29 cellular contexts compared by ENCODE assay signal in genomic region chr2:217070611-217071010, GRCh38.
"Had no signal": no experiment of that assay in that cellular context is flagged by ENCODE, and none has a peak within 500 bp of the region (broad histone marks: within the 10 kb centered on the region; RNA-seq: fewer than 3 reads in every experiment).

No MANE protein-coding gene starts in this region.

- H3K4me1 ChIP-seq: body of pancreas had no signal

- H3K9me3 Mint-ChIP-seq: activated CD4-positive, alpha-beta memory T cell treated with anti-CD3 and anti-CD28 coated beads for 36 hours; activated CD4-positive, alpha-beta T cell treated with anti-CD3 and anti-CD28 coated beads, Interleukin-2, amount 10 ng/mL, durations not matched to agents 24 days and 14 days; activated naive CD4-positive, alpha-beta T cell treated with anti-CD3 and anti-CD28 coated beads for 36 hours; activated naive CD4-positive, alpha-beta T cell treated with anti-CD3 and anti-CD28 coated beads, Interleukin-2, amount 50 U/mL, for 24 hours; activated T-helper 2 cell treated with anti-CD3 and anti-CD28 coated beads, Interferon-gamma antibody, Interleukin-2, Interleukin-4, amounts not matched to agents 10 μg/mL and 5 μg/mL and 100 μg/mL, durations not matched to agents 14 hours and 24 hours and 36 hours had no signal

- H3K9me3 ChIP-seq: adrenal gland, body of pancreas, gastroesophageal sphincter had no signal

- H3K27ac ChIP-seq: body of pancreas, foreskin keratinocyte, gastroesophageal sphincter, heart right ventricle had no signal

- ATAC-seq: activated CD4-positive, alpha-beta T cell treated with anti-CD3 and anti-CD28 coated beads for 36 hours; activated CD8-positive, alpha-beta memory T cell treated with anti-CD3 and anti-CD28 coated beads, Interleukin-2, amount 10 ng/mL, durations not matched to agents 7 days and 5 days; activated CD8-positive, alpha-beta T cell treated with anti-CD3 and anti-CD28 coated beads, Interleukin-2, amount 10 ng/mL, durations not matched to agents 7 days and 5 days; activated naive CD8-positive, alpha-beta T cell treated with anti-CD3 and anti-CD28 coated beads, Interleukin-2, amount 50 U/mL, for 24 hours; body of pancreas; esophagus mucosa; foreskin keratinocyte; gastroesophageal sphincter; heart right ventricle had no signal

- H3K4me3 ChIP-seq: adrenal gland, body of pancreas, gastroesophageal sphincter, heart right ventricle had no signal

- H3K36me3 ChIP-seq: adrenal gland, gastroesophageal sphincter, heart right ventricle had no signal

- H3K4me3 Mint-ChIP-seq: activated CD4-positive, alpha-beta memory T cell treated with anti-CD3 and anti-CD28 coated beads for 36 hours; activated CD4-positive, alpha-beta T cell treated with anti-CD3 and anti-CD28 coated beads for 36 hours; activated CD4-positive, alpha-beta T cell treated with anti-CD3 and anti-CD28 coated beads, Interleukin-2, amount 10 ng/mL, durations not matched to agents 24 days and 14 days; activated CD8-positive, alpha-beta memory T cell treated with anti-CD3 and anti-CD28 coated beads, Interleukin-2, amount 10 ng/mL, durations not matched to agents 7 days and 5 days; activated CD8-positive, alpha-beta T cell treated with anti-CD3 and anti-CD28 coated beads, Interleukin-2, amount 10 ng/mL, durations not matched to agents 7 days and 5 days; activated naive CD4-positive, alpha-beta T cell treated with anti-CD3 and anti-CD28 coated beads for 36 hours; activated naive CD4-positive, alpha-beta T cell treated with anti-CD3 and anti-CD28 coated beads, Interleukin-2, amount 50 U/mL, for 24 hours; activated naive CD8-positive, alpha-beta T cell treated with anti-CD3 and anti-CD28 coated beads for 36 hours; activated naive CD8-positive, alpha-beta T cell treated with anti-CD3 and anti-CD28 coated beads, Interleukin-2, amount 50 U/mL, for 24 hours; activated T-helper 1 cell treated with anti-CD3 and anti-CD28 coated beads, Interleukin-12 subunit alpha, Interleukin-12 subunit beta, Interleukin-2, Interleukin-4 antibody, amounts not matched to agents 30 ng/mL and 10 ng/mL and 1 ng/mL, durations not matched to agents 14 hours and 24 hours and 36 hours had no signal

- H3K27me3 Mint-ChIP-seq: activated CD4-positive, alpha-beta T cell treated with anti-CD3 and anti-CD28 coated beads, Interleukin-2, amount 10 ng/mL, durations not matched to agents 24 days and 14 days; activated CD8-positive, alpha-beta memory T cell treated with anti-CD3 and anti-CD28 coated beads, Interleukin-2, amount 10 ng/mL, durations not matched to agents 7 days and 5 days had no signal

- H3K4me1 Mint-ChIP-seq: activated CD4-positive, alpha-beta T cell treated with anti-CD3 and anti-CD28 coated beads for 36 hours; activated CD8-positive, alpha-beta memory T cell treated with anti-CD3 and anti-CD28 coated beads, Interleukin-2, amount 10 ng/mL, durations not matched to agents 7 days and 5 days; activated naive CD4-positive, alpha-beta T cell treated with anti-CD3 and anti-CD28 coated beads, Interleukin-2, amount 50 U/mL, for 24 hours had no signal

- DNase-seq: activated CD4-positive, alpha-beta memory T cell treated with anti-CD3 and anti-CD28 coated beads for 36 hours; activated CD4-positive, alpha-beta T cell treated with anti-CD3 and anti-CD28 coated beads for 36 hours; activated CD4-positive, alpha-beta T cell treated with anti-CD3 and anti-CD28 coated beads, Interleukin-2, amount 10 ng/mL, durations not matched to agents 24 days and 14 days; activated CD4-positive, CD25-positive, alpha-beta regulatory T cell; activated CD4-positive, CD25-positive, alpha-beta regulatory T cell treated with anti-CD3 and anti-CD28 coated beads, Interleukin-2, amount 50 U/mL, for 72 hours; activated CD8-positive, alpha-beta memory T cell treated with anti-CD3 and anti-CD28 coated beads, Interleukin-2, amount 10 ng/mL, durations not matched to agents 7 days and 5 days; activated CD8-positive, alpha-beta memory T cell treated with anti-CD3 and anti-CD28 coated beads, Interleukin-2, amount 50 U/mL, for 4 hours; activated CD8-positive, alpha-beta T cell treated with anti-CD3 and anti-CD28 coated beads, Interleukin-2, amount 10 ng/mL, durations not matched to agents 7 days and 5 days; activated effector memory CD4-positive, alpha-beta T cell treated with anti-CD3 and anti-CD28 coated beads, Interleukin-2, amount 50 U/mL, for 16 hours; activated naive CD4-positive, alpha-beta T cell treated with anti-CD3 and anti-CD28 coated beads for 36 hours; activated naive CD8-positive, alpha-beta T cell treated with anti-CD3 and anti-CD28 coated beads for 36 hours; activated naive CD8-positive, alpha-beta T cell treated with anti-CD3 and anti-CD28 coated beads, Interleukin-2, amount 50 U/mL, for 24 hours; activated T-cell treated with anti-CD3 and anti-CD28 coated beads, Interleukin-2, amount 50 U/mL, for 1 hour; activated T-cell treated with anti-CD3 and anti-CD28 coated beads, Interleukin-2, amount 50 U/mL, for 48 hours; adrenal gland; amygdala; aorta; body of pancreas; caudate nucleus; cortex of kidney; effector CD8-positive, alpha-beta T cell; foreskin keratinocyte; heart right ventricle; T-helper 2 cell had no signal

- H3K27ac Mint-ChIP-seq: activated CD4-positive, alpha-beta memory T cell treated with anti-CD3 and anti-CD28 coated beads for 36 hours; activated CD4-positive, alpha-beta T cell treated with anti-CD3 and anti-CD28 coated beads for 36 hours; activated CD4-positive, alpha-beta T cell treated with anti-CD3 and anti-CD28 coated beads, Interleukin-2, amount 10 ng/mL, durations not matched to agents 24 days and 14 days; activated CD8-positive, alpha-beta memory T cell treated with anti-CD3 and anti-CD28 coated beads, Interleukin-2, amount 10 ng/mL, durations not matched to agents 7 days and 5 days; activated CD8-positive, alpha-beta T cell treated with anti-CD3 and anti-CD28 coated beads, Interleukin-2, amount 10 ng/mL, durations not matched to agents 7 days and 5 days; activated naive CD4-positive, alpha-beta T cell treated with anti-CD3 and anti-CD28 coated beads for 36 hours; activated naive CD4-positive, alpha-beta T cell treated with anti-CD3 and anti-CD28 coated beads, Interleukin-2, amount 50 U/mL, for 24 hours; activated naive CD8-positive, alpha-beta T cell treated with anti-CD3 and anti-CD28 coated beads for 36 hours; activated naive CD8-positive, alpha-beta T cell treated with anti-CD3 and anti-CD28 coated beads, Interleukin-2, amount 50 U/mL, for 24 hours; activated T-helper 1 cell treated with anti-CD3 and anti-CD28 coated beads, Interleukin-12 subunit alpha, Interleukin-12 subunit beta, Interleukin-2, Interleukin-4 antibody, amounts not matched to agents 30 ng/mL and 10 ng/mL and 1 ng/mL, durations not matched to agents 14 hours and 24 hours and 36 hours; activated T-helper 2 cell treated with anti-CD3 and anti-CD28 coated beads, Interferon-gamma antibody, Interleukin-2, Interleukin-4, amounts not matched to agents 10 μg/mL and 5 μg/mL and 100 μg/mL, durations not matched to agents 14 hours and 24 hours and 36 hours had no signal

- H3K36me3 Mint-ChIP-seq: activated CD4-positive, alpha-beta memory T cell treated with anti-CD3 and anti-CD28 coated beads for 36 hours; activated CD8-positive, alpha-beta memory T cell treated with anti-CD3 and anti-CD28 coated beads, Interleukin-2, amount 10 ng/mL, durations not matched to agents 7 days and 5 days; activated naive CD4-positive, alpha-beta T cell treated with anti-CD3 and anti-CD28 coated beads, Interleukin-2, amount 50 U/mL, for 24 hours; activated naive CD8-positive, alpha-beta T cell treated with anti-CD3 and anti-CD28 coated beads for 36 hours had no signal

- H3K27me3 ChIP-seq: adrenal gland, body of pancreas, foreskin keratinocyte, gastroesophageal sphincter, heart right ventricle had no signal
